Comparison of ENCODE assay signal across 8 cellular contexts in the genomic region with DNA sequence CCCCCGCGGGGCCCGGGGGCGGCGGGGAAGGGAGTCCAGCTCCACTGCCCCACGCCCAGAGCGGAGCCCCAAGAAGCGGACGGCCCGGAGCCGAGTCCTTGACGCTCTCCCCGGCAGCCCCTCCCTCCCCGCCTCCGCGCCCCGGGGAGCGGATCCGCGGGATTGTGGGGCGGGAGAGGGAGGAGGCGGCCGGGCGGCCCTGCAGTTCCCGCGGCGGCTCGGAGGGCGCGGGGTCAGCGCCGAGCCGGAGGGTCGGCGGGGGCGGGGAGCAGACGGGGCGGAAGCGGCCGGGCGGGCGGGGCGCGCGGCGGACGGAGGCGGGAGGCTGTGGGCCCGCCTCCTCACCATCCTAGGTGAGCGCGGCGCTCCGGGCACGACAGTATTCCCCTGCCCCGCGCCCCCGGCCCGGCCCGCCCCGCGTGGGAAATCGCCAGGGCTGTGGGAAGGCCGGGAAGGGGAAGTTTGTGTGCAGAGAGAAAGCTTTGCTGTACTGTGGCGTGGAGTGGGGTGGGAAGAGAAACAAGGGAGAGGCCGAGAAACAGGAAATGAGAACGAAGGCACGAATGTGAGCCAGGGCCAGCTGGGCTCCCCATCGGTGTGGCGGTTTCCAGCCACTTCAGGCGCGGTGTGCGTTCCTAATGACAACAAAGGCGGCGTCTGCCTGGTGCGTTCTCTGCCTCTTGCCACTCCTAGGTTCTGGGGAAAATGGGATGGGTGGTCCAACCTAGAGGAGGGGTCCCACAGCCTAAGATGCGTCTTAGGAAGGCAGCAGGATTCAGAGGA. TPM values are rescaled to one million over a fixed set of nuclear protein-coding genes. Genes with fewer than 3 reads are reported as not detected.
A peak's percentile ranks its signal among the peaks of the same experiment; 100 is the strongest.
DNase-seq lines count a peak whose midpoint lies in the region; ATAC-seq and TF ChIP-seq lines count a peak whose summit lies in the region.

No MANE protein-coding gene starts in this region.

- H3K27me3 ChIP-seq in layer of hippocampus (ENCODE audit: control insufficient read depth, insufficient read depth, low read length): no peaks in the 10 kb centered on the region

- peaks cover 19% of the 10 kb centered on the region for H3K4me1 Mint-ChIP-seq in WTC11

- CTCF ChIA-PET in WTC11 (lab: Charles Lee): interaction anchor here (0.5 to 1.6 kb wide), 3 partner anchors 80 to 287 kb away, joined by 3 to 13 read pairs (median 5); no protein-coding TSS in a partner anchor

- no peak for TF ChIP-seq CTCF in WTC11 (IDR thresholded peaks at IDR 0.05)

- POLR2A ChIA-PET in WTC11 (lab: Charles Lee): interaction anchor here (1.7 kb wide), 1 partner anchor 152 kb away, joined by 9 read pairs; no protein-coding TSS in a partner anchor

- peak overlapping the region; percentile 64 for H3K4me3 Mint-ChIP-seq in WTC11

- no peaks in the 10 kb centered on the region for H3K9me3 Mint-ChIP-seq in WTC11

- H3K27ac ChIP-seq in layer of hippocampus (ENCODE audit: low read depth, low read length): peak overlapping the region; percentile 72

- peaks cover 7% of the 10 kb centered on the region; the same call in 1 of the 2 replicates for H3K27me3 Mint-ChIP-seq in WTC11 (ENCODE audit: low read depth)

- no peaks in the 10 kb centered on the region for H3K36me3 Mint-ChIP-seq in WTC11

- peak; percentile 67 for DNase-seq in NK-92 treated with Interleukin-12 subunit alpha and Interleukin-12 subunit beta, amount 100 ng/mL, for 24 hours (lab: John Stamatoyannopoulos, UW)
- DNase-seq in NK-92 (lab: John Stamatoyannopoulos, UW; ENCODE audit: unreplicated experiment): no peak
- DNase-seq in NCI-H146 treated with DMSO at 0.1 percent for 48 hours (lab: John Stamatoyannopoulos, UW; ENCODE audit: unreplicated experiment): peak; percentile 83
- DNase-seq in WTC11 (ENCODE audit: low spot score): peak; percentile 78
- DNase-seq in cerebellum (ENCODE audit: low spot score): peak; percentile 61
- peak; percentile 67 to 74 for DNase-seq in stimulated activated CD4-positive, alpha-beta T cell treated with anti-CD3 and anti-CD28 coated beads, Interleukin-2, amount 100 ng/mL, for 24 hours

- ATAC-seq in HG02840 (IDR thresholded peaks at IDR 0.05; ENCODE audit: low FRiP score, unreplicated experiment): peak; percentile 47
- peak; percentile 65 for ATAC-seq in WTC11

- no peak overlapping the region for H3K27ac Mint-ChIP-seq in WTC11

TF ChIP-seq in WTC11, 78 proteins besides CTCF, POLR2A, EP300 and RAD21 (continues in another document):
- TF ChIP-seq FOXK1 (CRISPR knock-in tag; IDR thresholded peaks at IDR 0.05) (peak; percentile 42; the same call in 1 of the 2 replicates), SMAD4 (CRISPR knock-in tag; IDR thresholded peaks at IDR 0.05) (no peak), SP1 (CRISPR knock-in tag; conservative IDR thresholded peaks at IDR 0.05) (peak; percentile 76), OVOL2 (CRISPR knock-in tag; IDR thresholded peaks at IDR 0.05; ENCODE audit: borderline replicate concordance) (no peak), MXD4 (CRISPR knock-in tag; IDR thresholded peaks at IDR 0.05; ENCODE audit: borderline replicate concordance) (no peak), GRHL2 (CRISPR knock-in tag; IDR thresholded peaks at IDR 0.05; ENCODE audit: insufficient replicate concordance, severe bottlenecking) (no peak), NFE2L1 (CRISPR knock-in tag; IDR thresholded peaks at IDR 0.05) (no peak), TEAD4 (CRISPR knock-in tag; IDR thresholded peaks at IDR 0.05) (no peak; the same call in 1 of the 2 replicates), NR1H2 (CRISPR knock-in tag; IDR thresholded peaks at IDR 0.05) (no peak), TCF7 (CRISPR knock-in tag; IDR thresholded peaks at IDR 0.05; ENCODE audit: low read depth) (no peak), FOXP1 (CRISPR knock-in tag; IDR thresholded peaks at IDR 0.05; ENCODE audit: borderline replicate concordance) (no peak)
- TF ChIP-seq, protein P1, sequence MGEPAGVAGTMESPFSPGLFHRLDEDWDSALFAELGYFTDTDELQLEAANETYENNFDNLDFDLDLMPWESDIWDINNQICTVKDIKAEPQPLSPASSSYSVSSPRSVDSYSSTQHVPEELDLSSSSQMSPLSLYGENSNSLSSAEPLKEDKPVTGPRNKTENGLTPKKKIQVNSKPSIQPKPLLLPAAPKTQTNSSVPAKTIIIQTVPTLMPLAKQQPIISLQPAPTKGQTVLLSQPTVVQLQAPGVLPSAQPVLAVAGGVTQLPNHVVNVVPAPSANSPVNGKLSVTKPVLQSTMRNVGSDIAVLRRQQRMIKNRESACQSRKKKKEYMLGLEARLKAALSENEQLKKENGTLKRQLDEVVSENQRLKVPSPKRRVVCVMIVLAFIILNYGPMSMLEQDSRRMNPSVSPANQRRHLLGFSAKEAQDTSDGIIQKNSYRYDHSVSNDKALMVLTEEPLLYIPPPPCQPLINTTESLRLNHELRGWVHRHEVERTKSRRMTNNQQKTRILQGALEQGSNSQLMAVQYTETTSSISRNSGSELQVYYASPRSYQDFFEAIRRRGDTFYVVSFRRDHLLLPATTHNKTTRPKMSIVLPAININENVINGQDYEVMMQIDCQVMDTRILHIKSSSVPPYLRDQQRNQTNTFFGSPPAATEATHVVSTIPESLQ (CRISPR knock-in tag; IDR thresholded peaks at IDR 0.05): no peak
- TF ChIP-seq, protein P2, sequence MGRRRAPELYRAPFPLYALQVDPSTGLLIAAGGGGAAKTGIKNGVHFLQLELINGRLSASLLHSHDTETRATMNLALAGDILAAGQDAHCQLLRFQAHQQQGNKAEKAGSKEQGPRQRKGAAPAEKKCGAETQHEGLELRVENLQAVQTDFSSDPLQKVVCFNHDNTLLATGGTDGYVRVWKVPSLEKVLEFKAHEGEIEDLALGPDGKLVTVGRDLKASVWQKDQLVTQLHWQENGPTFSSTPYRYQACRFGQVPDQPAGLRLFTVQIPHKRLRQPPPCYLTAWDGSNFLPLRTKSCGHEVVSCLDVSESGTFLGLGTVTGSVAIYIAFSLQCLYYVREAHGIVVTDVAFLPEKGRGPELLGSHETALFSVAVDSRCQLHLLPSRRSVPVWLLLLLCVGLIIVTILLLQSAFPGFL (CRISPR knock-in tag; IDR thresholded peaks at IDR 0.05; ENCODE audit: borderline replicate concordance): no peak
- TF ChIP-seq, protein P3, sequence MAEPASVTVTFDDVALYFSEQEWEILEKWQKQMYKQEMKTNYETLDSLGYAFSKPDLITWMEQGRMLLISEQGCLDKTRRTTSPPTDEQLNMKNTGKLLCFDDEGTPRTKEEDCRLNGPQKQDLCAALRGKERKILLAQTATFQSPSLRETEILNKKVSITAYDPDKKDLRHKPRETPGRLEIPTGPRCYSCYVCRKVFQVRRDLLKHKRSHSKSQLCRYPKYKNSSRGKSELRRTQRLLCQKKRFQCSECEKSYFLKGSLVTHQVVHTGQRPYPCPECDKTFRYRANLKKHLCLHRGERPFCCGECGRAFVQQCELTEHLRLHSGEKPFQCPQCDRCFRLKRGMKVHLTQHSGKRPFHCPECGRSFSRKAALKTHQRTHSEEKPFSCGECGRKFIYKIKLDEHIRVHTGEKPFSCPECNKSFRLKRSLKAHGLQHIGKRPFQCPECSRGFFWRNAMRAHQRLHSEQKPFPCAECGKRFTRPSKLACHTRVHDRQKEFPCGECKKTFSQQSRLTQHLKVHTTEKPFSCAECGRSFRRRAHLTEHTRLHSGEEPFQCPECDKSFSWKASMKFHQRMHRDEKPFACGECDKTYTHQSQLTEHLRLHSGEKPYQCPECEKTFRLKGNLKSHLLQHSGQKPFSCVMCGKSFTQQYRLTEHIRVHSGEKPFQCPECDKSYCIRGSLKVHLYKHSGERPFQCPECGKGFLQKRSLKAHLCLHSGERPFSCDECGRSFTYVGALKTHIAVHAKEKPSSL (CRISPR knock-in tag; conservative IDR thresholded peaks at IDR 0.05): no peak
- TF ChIP-seq, protein P4, sequence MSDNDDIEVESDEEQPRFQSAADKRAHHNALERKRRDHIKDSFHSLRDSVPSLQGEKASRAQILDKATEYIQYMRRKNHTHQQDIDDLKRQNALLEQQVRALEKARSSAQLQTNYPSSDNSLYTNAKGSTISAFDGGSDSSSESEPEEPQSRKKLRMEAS (CRISPR knock-in tag; IDR thresholded peaks at IDR 0.05): peak; percentile 48; the same call in 1 of the 2 replicates
- TF ChIP-seq, protein P5, sequence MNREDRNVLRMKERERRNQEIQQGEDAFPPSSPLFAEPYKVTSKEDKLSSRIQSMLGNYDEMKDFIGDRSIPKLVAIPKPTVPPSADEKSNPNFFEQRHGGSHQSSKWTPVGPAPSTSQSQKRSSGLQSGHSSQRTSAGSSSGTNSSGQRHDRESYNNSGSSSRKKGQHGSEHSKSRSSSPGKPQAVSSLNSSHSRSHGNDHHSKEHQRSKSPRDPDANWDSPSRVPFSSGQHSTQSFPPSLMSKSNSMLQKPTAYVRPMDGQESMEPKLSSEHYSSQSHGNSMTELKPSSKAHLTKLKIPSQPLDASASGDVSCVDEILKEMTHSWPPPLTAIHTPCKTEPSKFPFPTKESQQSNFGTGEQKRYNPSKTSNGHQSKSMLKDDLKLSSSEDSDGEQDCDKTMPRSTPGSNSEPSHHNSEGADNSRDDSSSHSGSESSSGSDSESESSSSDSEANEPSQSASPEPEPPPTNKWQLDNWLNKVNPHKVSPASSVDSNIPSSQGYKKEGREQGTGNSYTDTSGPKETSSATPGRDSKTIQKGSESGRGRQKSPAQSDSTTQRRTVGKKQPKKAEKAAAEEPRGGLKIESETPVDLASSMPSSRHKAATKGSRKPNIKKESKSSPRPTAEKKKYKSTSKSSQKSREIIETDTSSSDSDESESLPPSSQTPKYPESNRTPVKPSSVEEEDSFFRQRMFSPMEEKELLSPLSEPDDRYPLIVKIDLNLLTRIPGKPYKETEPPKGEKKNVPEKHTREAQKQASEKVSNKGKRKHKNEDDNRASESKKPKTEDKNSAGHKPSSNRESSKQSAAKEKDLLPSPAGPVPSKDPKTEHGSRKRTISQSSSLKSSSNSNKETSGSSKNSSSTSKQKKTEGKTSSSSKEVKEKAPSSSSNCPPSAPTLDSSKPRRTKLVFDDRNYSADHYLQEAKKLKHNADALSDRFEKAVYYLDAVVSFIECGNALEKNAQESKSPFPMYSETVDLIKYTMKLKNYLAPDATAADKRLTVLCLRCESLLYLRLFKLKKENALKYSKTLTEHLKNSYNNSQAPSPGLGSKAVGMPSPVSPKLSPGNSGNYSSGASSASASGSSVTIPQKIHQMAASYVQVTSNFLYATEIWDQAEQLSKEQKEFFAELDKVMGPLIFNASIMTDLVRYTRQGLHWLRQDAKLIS (CRISPR knock-in tag; IDR thresholded peaks at IDR 0.05; ENCODE audit: borderline replicate concordance): no peak

RNA-seq across cellular contexts. Expression of a gene that starts 1.3 kb away (rescaled TPM):
- total RNA-seq in WTC11 (2021): 7.7 to 8.5 TPM (median 8.3 TPM) in 3 replicates
- 88.5 TPM for total RNA-seq in cerebellum
